ENCODE assay signal across 8 cellular contexts in the genomic region with DNA sequence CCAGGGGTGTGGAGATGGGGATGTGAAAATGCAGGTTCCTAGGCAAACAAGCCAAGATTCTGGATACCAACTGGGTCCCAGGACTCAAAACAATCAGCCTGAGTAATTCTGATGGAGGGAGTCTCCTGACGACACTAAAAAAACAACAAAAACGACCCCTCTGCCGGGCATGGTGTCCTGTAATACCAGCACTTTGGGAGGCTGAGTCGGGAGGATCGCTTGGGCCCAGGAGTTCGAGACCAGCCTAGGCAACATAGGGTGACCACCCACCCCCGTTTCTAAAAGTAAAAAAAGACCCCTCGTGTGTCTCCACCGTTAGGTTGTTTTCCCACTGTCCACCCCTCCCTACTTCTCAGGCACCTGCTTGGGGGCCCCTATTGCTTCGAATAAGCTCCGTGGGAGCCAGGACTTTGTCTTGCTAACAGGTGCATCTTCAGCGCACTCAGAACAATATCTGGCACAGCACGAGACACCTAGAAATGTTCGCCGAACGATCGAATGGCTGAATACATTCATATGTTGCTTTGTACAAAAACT. TPM values are rescaled to one million over a fixed set of nuclear protein-coding genes. Genes with fewer than 3 reads are reported as not detected.
DNase-seq lines count a peak whose midpoint lies in the region; ATAC-seq lines count a peak whose summit lies in the region.

No MANE protein-coding gene starts in this region.

- ATAC-seq in stimulated activated naive B cell treated with anti-CD40 and anti-IgM and Interleukin-4, amounts not matched to agents 10 μg/mL and 1 μg/mL and 100 μg/mL, for 72 hours (replicated peaks), result no peak
- ATAC-seq in GM18907 (IDR thresholded peaks at IDR 0.05; ENCODE audit: unreplicated experiment), result no peak

- peaks cover 24% of the 10 kb centered on the region for H3K36me3 Mint-ChIP-seq in activated CD4-positive, alpha-beta memory T cell treated with anti-CD3 and anti-CD28 coated beads, Interleukin-2, amount 10 ng/mL, durations not matched to agents 7 days and 5 days (ENCODE audit: low read depth)
- peaks cover 32 to 36% of the 10 kb centered on the region in 2 donors for H3K36me3 Mint-ChIP-seq in stimulated activated naive B cell treated with anti-CD40 and anti-IgM and Interleukin-4, amounts not matched to agents 10 μg/mL and 1 μg/mL and 100 μg/mL, for 72 hours

- H3K9ac ChIP-seq in HUES6 (ENCODE audit: low read length), result peak overlapping the region; percentile 96

- H3K27ac ChIP-seq in HUES6 (ENCODE audit: low read depth, low read length) (peak overlapping the region; percentile 97; the same call in 1 of the 2 replicates), iPS DF 6.9 (ENCODE audit: low read length) (no peak overlapping the region)

- H3K27me3 Mint-ChIP-seq in activated CD4-positive, alpha-beta memory T cell treated with anti-CD3 and anti-CD28 coated beads, Interleukin-2, amount 10 ng/mL, durations not matched to agents 7 days and 5 days, result no peaks in the 10 kb centered on the region
- no peaks in the 10 kb centered on the region for H3K27me3 Mint-ChIP-seq in stimulated activated naive B cell treated with anti-CD40 and anti-IgM and Interleukin-4, amounts not matched to agents 10 μg/mL and 1 μg/mL and 100 μg/mL, for 72 hours

- DNase-seq in activated CD4-positive, alpha-beta memory T cell treated with anti-CD3 and anti-CD28 coated beads, Interleukin-2, amount 10 ng/mL, durations not matched to agents 7 days and 5 days, result no peak
- DNase-seq in iPS DF 6.9 (ENCODE audit: low read depth, low spot score) (no peak), SIG-M5 (lab: John Stamatoyannopoulos, UW) (no peak), occipital lobe (lab: John Stamatoyannopoulos, UW) (no peak), mucosa of gallbladder (ENCODE audit: low spot score) (no peak)
- DNase-seq in stimulated activated naive B cell treated with anti-CD40 and anti-IgM and Interleukin-4, amounts not matched to agents 10 μg/mL and 1 μg/mL and 100 μg/mL, for 72 hours, result no peak

- peak overlapping the region; percentile 76 for H3K4me3 ChIP-seq in HUES6 (ENCODE audit: low read depth, low read length)
- peak overlapping the region; percentile 71; the same call in 1 of the 2 replicates for H3K4me3 ChIP-seq in iPS DF 6.9 (ENCODE audit: low read length)

- H3K4me1 Mint-ChIP-seq in activated CD4-positive, alpha-beta memory T cell treated with anti-CD3 and anti-CD28 coated beads, Interleukin-2, amount 10 ng/mL, durations not matched to agents 7 days and 5 days, result peaks cover 59% of the 10 kb centered on the region
- H3K4me1 Mint-ChIP-seq in stimulated activated naive B cell treated with anti-CD40 and anti-IgM and Interleukin-4, amounts not matched to agents 10 μg/mL and 1 μg/mL and 100 μg/mL, for 72 hours, result peaks cover 35 to 63% of the 10 kb centered on the region in 2 donors

- H3K36me3 ChIP-seq in HUES6 (ENCODE audit: control insufficient read depth, insufficient read depth, low read length) (peaks cover 12% of the 10 kb centered on the region), iPS DF 6.9 (ENCODE audit: control insufficient read depth, insufficient read depth, low read length) (peaks cover 5% of the 10 kb centered on the region; the same call in 1 of the 2 replicates)

- CTCF ChIA-PET in activated CD4-positive, alpha-beta memory T cell treated with anti-CD3 and anti-CD28 coated beads, Interleukin-2, amount 10 ng/mL, durations not matched to agents 7 days and 5 days (lab: Charles Lee), result interaction anchor here (0.6 to 1.7 kb wide), 3 partner anchors 13 to 375 kb away, joined by 3 to 4 read pairs (median 4); no protein-coding TSS in a partner anchor

- peak overlapping the region; percentile 84 for H3K27ac Mint-ChIP-seq in activated CD4-positive, alpha-beta memory T cell treated with anti-CD3 and anti-CD28 coated beads, Interleukin-2, amount 10 ng/mL, durations not matched to agents 7 days and 5 days
- H3K27ac Mint-ChIP-seq in stimulated activated naive B cell treated with anti-CD40 and anti-IgM and Interleukin-4, amounts not matched to agents 10 μg/mL and 1 μg/mL and 100 μg/mL, for 72 hours, result peak overlapping the region; percentile 98

- H3K27me3 ChIP-seq in HUES6 (ENCODE audit: control insufficient read depth, insufficient read depth, low read length) (no peaks in the 10 kb centered on the region), iPS DF 6.9 (ENCODE audit: control insufficient read depth, insufficient read depth, low read length) (no peaks in the 10 kb centered on the region)

- peak overlapping the region; percentile 97 for H3K4me3 Mint-ChIP-seq in activated CD4-positive, alpha-beta memory T cell treated with anti-CD3 and anti-CD28 coated beads, Interleukin-2, amount 10 ng/mL, durations not matched to agents 7 days and 5 days
- H3K4me3 Mint-ChIP-seq in stimulated activated naive B cell treated with anti-CD40 and anti-IgM and Interleukin-4, amounts not matched to agents 10 μg/mL and 1 μg/mL and 100 μg/mL, for 72 hours, result peak overlapping the region; percentile 92 to 97

- no peaks in the 10 kb centered on the region for H3K9me3 ChIP-seq in HUES6 (ENCODE audit: control insufficient read depth, insufficient read depth, low read depth, low read length)
- H3K9me3 ChIP-seq in iPS DF 6.9 (ENCODE audit: control insufficient read depth, insufficient read depth, low read length), result no peaks in the 10 kb centered on the region

- no CpG with 5 or more reads among the region's 17 CpGs for WGBS in iPS DF 6.9 (ENCODE audit: insufficient coverage, insufficient read length)

- H3K9me3 Mint-ChIP-seq in activated CD4-positive, alpha-beta memory T cell treated with anti-CD3 and anti-CD28 coated beads, Interleukin-2, amount 10 ng/mL, durations not matched to agents 7 days and 5 days, result no peaks in the 10 kb centered on the region
- H3K9me3 Mint-ChIP-seq in stimulated activated naive B cell treated with anti-CD40 and anti-IgM and Interleukin-4, amounts not matched to agents 10 μg/mL and 1 μg/mL and 100 μg/mL, for 72 hours, result peaks cover 2 to 5% of the 10 kb centered on the region in 2 donors

- peaks cover 15% of the 10 kb centered on the region; the same call in 1 of the 2 replicates for H3K4me1 ChIP-seq in HUES6 (ENCODE audit: control insufficient read depth, insufficient read depth, low read length)
- H3K4me1 ChIP-seq in iPS DF 6.9 (ENCODE audit: control insufficient read depth, insufficient read depth, low read length), result 0 out of 2 replicates have a peak, but pooled peaks cover 1% of the 10 kb centered on the region

- POLR2A ChIA-PET in activated CD4-positive, alpha-beta memory T cell treated with anti-CD3 and anti-CD28 coated beads, Interleukin-2, amount 10 ng/mL, durations not matched to agents 7 days and 5 days (lab: Charles Lee), result interaction anchor here (0.6 to 3.0 kb wide), 10 partner anchors 11 to 243 kb away, joined by 3 to 19 read pairs (median 6); partner anchors contain the start of gene STRIP2

RNA-seq across cellular contexts. Expression of gene NRF1, which starts 0.7 kb away (rescaled TPM):
- 10 to 100 TPM; 21.9 to 24.7 TPM for total RNA-seq in activated CD4-positive, alpha-beta memory T cell treated with anti-CD3 and anti-CD28 coated beads, Interleukin-2, amount 10 ng/mL, durations not matched to agents 7 days and 5 days
- total RNA-seq in occipital lobe (16.1 TPM), mucosa of gallbladder (16.4 TPM)
